23 cellular contexts compared by ENCODE assay signal in the genomic region with DNA sequence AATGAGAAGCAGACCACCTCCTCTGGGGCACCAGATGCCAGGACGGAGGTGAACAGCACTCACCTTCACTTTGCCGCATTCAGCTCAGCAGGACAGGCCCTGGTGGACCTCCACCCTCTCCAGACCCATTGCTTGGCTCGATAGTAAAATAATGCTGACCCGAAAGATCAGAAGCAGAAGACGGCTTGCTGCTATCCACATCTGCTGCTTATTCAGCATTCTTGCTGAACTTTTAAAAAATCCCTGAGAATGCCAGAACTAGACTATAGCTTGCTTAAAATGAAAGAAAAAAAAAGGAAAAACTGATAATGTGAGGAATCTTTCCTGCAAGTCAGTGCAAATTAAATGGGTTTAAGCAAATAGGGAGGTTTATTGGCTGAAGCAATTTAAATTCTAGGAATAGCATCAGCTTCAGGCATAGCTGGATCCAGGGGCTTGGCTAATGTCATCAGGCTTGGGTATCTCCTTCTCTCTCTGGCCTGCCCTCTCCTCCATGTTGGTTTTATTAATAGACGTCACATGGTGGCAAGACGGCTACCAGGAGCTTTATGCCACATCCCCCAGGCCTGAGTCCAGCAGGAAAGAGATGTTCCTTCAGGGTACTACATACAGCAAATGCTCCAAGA.
DNase-seq lines count a peak whose midpoint lies in the region; ATAC-seq and TF ChIP-seq lines count a peak whose summit lies in the region.
"Had no signal": no experiment of that assay in that cellular context is flagged by ENCODE, and none has a peak within 500 bp of the region (broad histone marks: within the 10 kb centered on the region; RNA-seq: fewer than 3 reads in every experiment).

No MANE protein-coding gene starts in this region.

- DNase-seq in Panc1 (ENCODE audit: low read depth, low spot score): no peak
- DNase-seq in esophagus squamous epithelium (lab: John Stamatoyannopoulos, UW): no peak
- peak in 1 of 3 donors; percentile 21 for DNase-seq in right lobe of liver
- DNase-seq in NCI-H524 treated with DMSO at 0.1 percent for 48 hours (lab: John Stamatoyannopoulos, UW): no peak
- no peak for DNase-seq in NCI-H2196 treated with DMSO at 0.1 percent for 48 hours (lab: John Stamatoyannopoulos, UW; ENCODE audit: unreplicated experiment)
- DNase-seq: activated B cell treated with CpG ODN at 0.5 μM for 24 hours; activated naive CD4-positive, alpha-beta T cell treated with anti-CD3 and anti-CD28 coated beads, Interleukin-2, amount 10 ng/mL, durations not matched to agents 7 days and 5 days; CD4-positive, alpha-beta T cell; central memory CD4-positive, alpha-beta T cell; EL; Karpas-422; MV-4-11; NCI-H2171; NCI-H69; pancreas; SHP77; stimulated activated CD4-positive, alpha-beta T cell treated with anti-CD3 and anti-CD28 coated beads, Interleukin-1b, Interleukin-23, amount 100 ng/mL, for 48 hours; T1000 had no signal

- TF ChIP-seq POLR2A in esophagus squamous epithelium (IDR thresholded peaks at IDR 0.05) (no peak), right lobe of liver (IDR thresholded peaks at IDR 0.05) (no peak)

- ATAC-seq in Panc1 (no peak), right lobe of liver (no peak), HG03045 (IDR thresholded peaks at IDR 0.05; ENCODE audit: unreplicated experiment) (no peak), HG03460 (IDR thresholded peaks at IDR 0.05; ENCODE audit: unreplicated experiment) (no peak)
- ATAC-seq: natural killer cell treated with Interleukin-12 subunit alpha and Interleukin-12 subunit beta and Interleukin-15 and Interleukin-18, amount 100 ng/mL, for 72 hours had no signal

- in situ Hi-C loops in Panc1 (cut with HindIII; ENCODE audit: low pct_unique_long_range_greater_than_20kb, low sequenced_read_pairs): no loop called here

- H3K9ac ChIP-seq in subcutaneous abdominal adipose tissue (ENCODE audit: low read length in 5 of 5): peak overlapping the region in 1 of 5 donors; percentile 41

- BruUV-seq in Panc1 (replicated peaks; lab: Mats Ljungman, UMichigan): no TSS peak

- H3K4me1 ChIP-seq in Panc1 (ENCODE audit: control insufficient read depth, insufficient read depth, low read length): peaks cover 52% of the 10 kb centered on the region
- H3K4me1 ChIP-seq in esophagus squamous epithelium: peaks cover 7 to 40% (median 9%) of the 10 kb centered on the region in 3 donors
- H3K4me1 ChIP-seq in right lobe of liver: peaks cover 0 to 34% (median 17%) of the 10 kb centered on the region in 4 donors
- peaks cover 6 to 35% (median 28%) of the 10 kb centered on the region in 5 donors for H3K4me1 ChIP-seq in subcutaneous abdominal adipose tissue (ENCODE audit: control insufficient read depth in 5 of 5, insufficient read depth in 5 of 5, low read length in 5 of 5)
- H3K4me1 ChIP-seq: pancreas had no signal

- 84 to 86% methylated on average over 7 of the region's 7 CpGs for WGBS in esophagus squamous epithelium, 2 donors
- 61% methylated on average over 6 of the region's 7 CpGs for WGBS in right lobe of liver (ENCODE audit: insufficient coverage, low coverage, low lambda C conversion rate, missing lambda C conversion rate)

- H3K27ac ChIP-seq in Panc1 (ENCODE audit: low read length): peak overlapping the region; percentile 82
- H3K27ac ChIP-seq in esophagus squamous epithelium: peak overlapping the region in 3 of 4 donors; percentile 21 to 72 (median 67)
- H3K27ac ChIP-seq in right lobe of liver: peak overlapping the region in 2 of 3 donors; percentile 80 to 85
- peak overlapping the region; percentile 44 for H3K27ac ChIP-seq in subcutaneous abdominal adipose tissue (ENCODE audit: low read depth, low read length)
- H3K27ac ChIP-seq: vagina had no signal

- H3K4me3 ChIP-seq in Panc1 (ENCODE audit: low read depth in 2 of 2, low read length in 2 of 2) (no peak overlapping the region), esophagus squamous epithelium (no peak overlapping the region), right lobe of liver (no peak overlapping the region), subcutaneous abdominal adipose tissue (ENCODE audit: low read depth in 1 of 5, low read length in 5 of 5) (peak overlapping the region in 1 of 5 donors; percentile 3)
- H3K4me3 ChIP-seq: pancreas, vagina had no signal

- H3K9me3 ChIP-seq in Panc1 (ENCODE audit: control insufficient read depth, insufficient read depth, low read depth, low read length) (no peaks in the 10 kb centered on the region), esophagus squamous epithelium (no peaks in the 10 kb centered on the region), right lobe of liver (no peaks in the 10 kb centered on the region), subcutaneous abdominal adipose tissue (ENCODE audit: control insufficient read depth in 5 of 5, low read length in 5 of 5) (peaks cover 0 to 3% (median 0%) of the 10 kb centered on the region in 5 donors)
- H3K9me3 ChIP-seq: pancreas, vagina had no signal

- CTCF ChIA-PET in Panc1 (lab: Charles Lee): interaction anchor here (0.6 kb wide), 1 partner anchor 16 kb away, joined by 3 read pairs; no protein-coding TSS in a partner anchor

- H3K36me3 ChIP-seq in Panc1 (ENCODE audit: control insufficient read depth, insufficient read depth, low read length) (no peaks in the 10 kb centered on the region), esophagus squamous epithelium (no peaks in the 10 kb centered on the region), right lobe of liver (no peaks in the 10 kb centered on the region), subcutaneous abdominal adipose tissue (ENCODE audit: control insufficient read depth in 5 of 5, insufficient read depth in 5 of 5, low read length in 5 of 5) (no peaks in the 10 kb centered on the region)
- H3K36me3 ChIP-seq: pancreas, vagina had no signal

- H3K27me3 ChIP-seq in Panc1 (ENCODE audit: control insufficient read depth, insufficient read depth, low read length): no peaks in the 10 kb centered on the region
- H3K27me3 ChIP-seq in esophagus squamous epithelium: peaks cover 0 to 10% (median 0%) of the 10 kb centered on the region in 4 donors
- H3K27me3 ChIP-seq in right lobe of liver: no peaks in the 10 kb centered on the region
- H3K27me3 ChIP-seq in subcutaneous abdominal adipose tissue (ENCODE audit: control insufficient read depth in 5 of 5, insufficient read depth in 4 of 5, low read length in 5 of 5): peaks cover 0 to 2% (median 0%) of the 10 kb centered on the region in 5 donors
- H3K27me3 ChIP-seq: pancreas, vagina had no signal

- TF ChIP-seq CTCF in Panc1 (IDR thresholded peaks at IDR 0.05) (no peak), esophagus squamous epithelium (IDR thresholded peaks at IDR 0.05) (no peak), right lobe of liver (IDR thresholded peaks at IDR 0.05) (no peak)

- intact Hi-C loops in Panc1 (cut with micrococcal nuclease; ENCODE audit: unreplicated experiment): loop anchor here (10.0 kb wide), 1 partner anchor 161 kb away; a partner anchor contains a TSS
- intact Hi-C loops in esophagus squamous epithelium (cut with DNase I): no loop called here
- intact Hi-C loops in right lobe of liver (cut with DNase I): no loop called here

- POLR2A ChIA-PET in Panc1 (lab: Charles Lee): no interaction called here
